In genomic region chr14:33934938-33935337, GRCh38 we compare ENCODE assay signal across 2 cellular contexts.
TF ChIP-seq lines count a peak whose summit lies in the region.

No MANE protein-coding gene starts in this region.

TF ChIP-seq in HepG2, 621 proteins besides CTCF, POLR2A, EP300 and RAD21:
- no peak for TF ChIP-seq PRMT3 (CRISPR knock-in tag; IDR thresholded peaks at IDR 0.05; ENCODE audit: borderline replicate concordance, low read depth)
- peak; percentile 86 for TF ChIP-seq ZNF629 (CRISPR knock-in tag; conservative IDR thresholded peaks at IDR 0.05)
- no peak for TF ChIP-seq NFE2 (CRISPR knock-in tag; IDR thresholded peaks at IDR 0.05)
- 0 out of 2 replicates have a peak, but pooled peaks have one; percentile 12 for TF ChIP-seq TMF1 (CRISPR knock-in tag; IDR thresholded peaks at IDR 0.05; ENCODE audit: low read depth)
- no peak for TF ChIP-seq NFRKB (IDR thresholded peaks at IDR 0.05)
- TF ChIP-seq, protein P1, sequence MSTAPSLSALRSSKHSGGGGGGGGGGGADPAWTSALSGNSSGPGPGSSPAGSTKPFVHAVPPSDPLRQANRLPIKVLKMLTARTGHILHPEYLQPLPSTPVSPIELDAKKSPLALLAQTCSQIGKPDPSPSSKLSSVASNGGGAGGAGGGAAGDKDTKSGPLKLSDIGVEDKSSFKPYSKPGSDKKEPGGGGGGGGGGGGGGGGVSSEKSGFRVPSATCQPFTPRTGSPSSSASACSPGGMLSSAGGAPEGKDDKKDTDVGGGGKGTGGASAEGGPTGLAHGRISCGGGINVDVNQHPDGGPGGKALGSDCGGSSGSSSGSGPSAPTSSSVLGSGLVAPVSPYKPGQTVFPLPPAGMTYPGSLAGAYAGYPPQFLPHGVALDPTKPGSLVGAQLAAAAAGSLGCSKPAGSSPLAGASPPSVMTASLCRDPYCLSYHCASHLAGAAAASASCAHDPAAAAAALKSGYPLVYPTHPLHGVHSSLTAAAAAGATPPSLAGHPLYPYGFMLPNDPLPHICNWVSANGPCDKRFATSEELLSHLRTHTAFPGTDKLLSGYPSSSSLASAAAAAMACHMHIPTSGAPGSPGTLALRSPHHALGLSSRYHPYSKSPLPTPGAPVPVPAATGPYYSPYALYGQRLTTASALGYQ (CRISPR knock-in tag; IDR thresholded peaks at IDR 0.05): no peak
- TF ChIP-seq MAZ (IDR thresholded peaks at IDR 0.05; ENCODE audit: borderline replicate concordance, low read depth, low read length): no peak
- no peak for TF ChIP-seq MAZ (CRISPR knock-in tag; IDR thresholded peaks at IDR 0.05; ENCODE audit: low read depth)
- no peak for TF ChIP-seq ZNF207 (IDR thresholded peaks at IDR 0.05; ENCODE audit: borderline replicate concordance)
- TF ChIP-seq ZKSCAN8 (CRISPR knock-in tag; IDR thresholded peaks at IDR 0.05; ENCODE audit: borderline replicate concordance): 0 out of 2 replicates have a peak, but pooled peaks have one; percentile 23

TF ChIP-seq in K562, 482 proteins besides CTCF, POLR2A, EP300 and RAD21:
- TF ChIP-seq TAF7 (tag; IDR thresholded peaks at IDR 0.05): no peak
- TF ChIP-seq HIVEP1 (CRISPR knock-in tag; IDR thresholded peaks at IDR 0.05): no peak
- no peak for TF ChIP-seq CREM (IDR thresholded peaks at IDR 0.05; ENCODE audit: low read depth)
- no peak for TF ChIP-seq ZNF76 (CRISPR knock-in tag; IDR thresholded peaks at IDR 0.05; ENCODE audit: borderline replicate concordance)
- peak; percentile 80 for TF ChIP-seq ADNP (tag; IDR thresholded peaks at IDR 0.05)
- TF ChIP-seq ZNF197 (CRISPR knock-in tag; IDR thresholded peaks at IDR 0.05; ENCODE audit: low read depth): no peak
- TF ChIP-seq TCF7L2 (IDR thresholded peaks at IDR 0.05; ENCODE audit: low read depth, low read length): no peak
- no peak for TF ChIP-seq GABPB2 (CRISPR knock-in tag; conservative IDR thresholded peaks at IDR 0.05)
- no peak for TF ChIP-seq ZNF57 (CRISPR knock-in tag; IDR thresholded peaks at IDR 0.05)
- TF ChIP-seq CHD2 (IDR thresholded peaks at IDR 0.05; ENCODE audit: low read depth, low read length): no peak
- peak in 1 of 2 experiments; percentile 23; a peak in 1 of 4 replicates for TF ChIP-seq RCOR1 (IDR thresholded peaks at IDR 0.05; ENCODE audit: borderline replicate concordance in 1 of 2, low read depth in 2 of 2, low read length in 2 of 2)
- no peak for TF ChIP-seq ZBTB1 (CRISPR knock-in tag; IDR thresholded peaks at IDR 0.05; ENCODE audit: borderline replicate concordance, low read depth)
- peak; percentile 88 for TF ChIP-seq BCOR (IDR thresholded peaks at IDR 0.05)
- no peak for TF ChIP-seq CCAR2 (IDR thresholded peaks at IDR 0.05; ENCODE audit: low read depth, low read length)
- no peak for TF ChIP-seq NR1H2 (CRISPR knock-in tag; IDR thresholded peaks at IDR 0.05)
- peak; percentile 9 to 66; a peak in 1 of 4 replicates for TF ChIP-seq KDM1A (IDR thresholded peaks at IDR 0.05)
- no peak for TF ChIP-seq ESRRB (CRISPR knock-in tag; IDR thresholded peaks at IDR 0.05; ENCODE audit: borderline replicate concordance)
- no peak for TF ChIP-seq ETS2 (tag; IDR thresholded peaks at IDR 0.05; ENCODE audit: borderline replicate concordance, poor library complexity, severe bottlenecking)
- no peak for TF ChIP-seq ZNF274 (IDR thresholded peaks at IDR 0.05; ENCODE audit: borderline replicate concordance, low read depth, low read length)
- TF ChIP-seq, protein P2, sequence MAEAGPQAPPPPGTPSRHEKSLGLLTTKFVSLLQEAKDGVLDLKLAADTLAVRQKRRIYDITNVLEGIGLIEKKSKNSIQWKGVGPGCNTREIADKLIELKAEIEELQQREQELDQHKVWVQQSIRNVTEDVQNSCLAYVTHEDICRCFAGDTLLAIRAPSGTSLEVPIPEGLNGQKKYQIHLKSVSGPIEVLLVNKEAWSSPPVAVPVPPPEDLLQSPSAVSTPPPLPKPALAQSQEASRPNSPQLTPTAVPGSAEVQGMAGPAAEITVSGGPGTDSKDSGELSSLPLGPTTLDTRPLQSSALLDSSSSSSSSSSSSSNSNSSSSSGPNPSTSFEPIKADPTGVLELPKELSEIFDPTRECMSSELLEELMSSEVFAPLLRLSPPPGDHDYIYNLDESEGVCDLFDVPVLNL (CRISPR knock-in tag; IDR thresholded peaks at IDR 0.05; ENCODE audit: low read depth): no peak
- no peak for TF ChIP-seq SMAD4 (CRISPR knock-in tag; conservative IDR thresholded peaks at IDR 0.05)
- peak; percentile 89 for TF ChIP-seq RBM25 (IDR thresholded peaks at IDR 0.05; ENCODE audit: low read depth, low read length, severe bottlenecking)
- no peak for TF ChIP-seq PRPF4 (IDR thresholded peaks at IDR 0.05; ENCODE audit: insufficient read depth, low read depth, low read length, poor library complexity, severe bottlenecking)
- TF ChIP-seq ZNF3 (CRISPR knock-in tag; IDR thresholded peaks at IDR 0.05): no peak
TF ChIP-seq in K562: peak in this region for 5.
